Comparison of ENCODE assay signal across 21 cellular contexts in genomic region chr9:84493284-84493947, GRCh38.
A peak's percentile ranks its signal among the peaks of the same experiment; 100 is the strongest.
DNase-seq lines count a peak whose midpoint lies in the region; ATAC-seq and TF ChIP-seq lines count a peak whose summit lies in the region.
"Had no signal": no experiment of that assay in that cellular context is flagged by ENCODE, and none has a peak within 500 bp of the region (broad histone marks: within the 10 kb centered on the region; RNA-seq: fewer than 3 reads in every experiment).

No MANE protein-coding gene starts in this region.

- H3K36me3 ChIP-seq in endodermal cell (ENCODE audit: control insufficient read depth, insufficient read depth, low read length) = no peaks in the 10 kb centered on the region
- H3K36me3 ChIP-seq: breast epithelium, stomach, upper lobe of left lung had no signal

- peaks cover 4% of the 10 kb centered on the region for H3K4me1 ChIP-seq in endodermal cell (ENCODE audit: control insufficient read depth, insufficient read depth, low read length)
- H3K4me1 ChIP-seq: breast epithelium, stomach, upper lobe of left lung had no signal

- H3K36me3 Mint-ChIP-seq in endodermal cell (ENCODE audit: low read depth) = no peaks in the 10 kb centered on the region
- no peaks in the 10 kb centered on the region for H3K36me3 Mint-ChIP-seq in stimulated activated effector memory CD8-positive, alpha-beta T cell treated with anti-CD3 and anti-CD28 coated beads, Interleukin-12 subunit alpha, Interleukin-12 subunit beta, amount 100 ng/mL, for 72 hours
- H3K36me3 Mint-ChIP-seq: CD14-positive monocyte had no signal

- TF ChIP-seq CTCF in endodermal cell (conservative IDR thresholded peaks at IDR 0.05) = peak; percentile 54

- no peak overlapping the region for H3K27ac Mint-ChIP-seq in endodermal cell
- H3K27ac Mint-ChIP-seq in stimulated activated effector memory CD8-positive, alpha-beta T cell treated with anti-CD3 and anti-CD28 coated beads, Interleukin-12 subunit alpha, Interleukin-12 subunit beta, amount 100 ng/mL, for 72 hours = no peak overlapping the region
- H3K27ac Mint-ChIP-seq: activated B cell treated with CpG ODN at 0.5 μM for 24 hours; activated CD8-positive, alpha-beta T cell treated with anti-CD3 and anti-CD28 coated beads, Interleukin-2, amount 10 ng/mL, durations not matched to agents 7 days and 5 days; T-helper 1 cell treated with Interleukin-12 subunit alpha and Interleukin-12 subunit beta and Interleukin-4 antibody, amounts not matched to agents 30 μg/mL and 1 μg/mL, for 36 hours had no signal

- no peak overlapping the region for H3K27ac ChIP-seq in endodermal cell (ENCODE audit: low read depth, low read length)
- H3K27ac ChIP-seq: dorsolateral prefrontal cortex, stomach, upper lobe of left lung had no signal

- DNase-seq in NCI-H748 (lab: John Stamatoyannopoulos, UW; ENCODE audit: unreplicated experiment) = peak; percentile 51
- no peak for DNase-seq in NCI-H748 treated with DMSO at 0.1 percent for 48 hours (lab: John Stamatoyannopoulos, UW)
- DNase-seq in NCI-H510A (lab: John Stamatoyannopoulos, UW) = peak; percentile 76
- peak; percentile 64 for DNase-seq in endodermal cell
- DNase-seq in stimulated activated effector memory CD8-positive, alpha-beta T cell treated with anti-CD3 and anti-CD28 coated beads, Interleukin-12 subunit alpha, Interleukin-12 subunit beta, amount 100 ng/mL, for 72 hours (ENCODE audit: low spot score in 2 of 2) = no peak
- no peak for DNase-seq in activated naive CD4-positive, alpha-beta T cell (lab: John Stamatoyannopoulos, UW)
- DNase-seq: activated B cell treated with CpG ODN at 0.5 μM for 24 hours; activated CD8-positive, alpha-beta T cell treated with anti-CD3 and anti-CD28 coated beads, Interleukin-2, amount 10 ng/mL, durations not matched to agents 7 days and 5 days; dorsolateral prefrontal cortex; head of caudate nucleus; mesenchymal stem cell; MM.1S; stomach; upper lobe of left lung had no signal

- 81 to 92% methylated on average over 4 to 6 of the region's 6 CpGs for WGBS in endodermal cell (ENCODE audit: insufficient coverage in 1 of 2, insufficient read length in 1 of 2), 2 experiments

- H3K9me3 ChIP-seq in endodermal cell (ENCODE audit: control insufficient read depth, low read length) = no peaks in the 10 kb centered on the region
- H3K9me3 ChIP-seq: breast epithelium, stomach, upper lobe of left lung had no signal

- H3K4me1 Mint-ChIP-seq in endodermal cell = peaks cover 5% of the 10 kb centered on the region
- H3K4me1 Mint-ChIP-seq in stimulated activated effector memory CD8-positive, alpha-beta T cell treated with anti-CD3 and anti-CD28 coated beads, Interleukin-12 subunit alpha, Interleukin-12 subunit beta, amount 100 ng/mL, for 72 hours = no peaks in the 10 kb centered on the region
- H3K4me1 Mint-ChIP-seq: activated B cell treated with CpG ODN at 0.5 μM for 24 hours, CD14-positive monocyte, neural crest cell had no signal

- no peaks in the 10 kb centered on the region for H3K27me3 Mint-ChIP-seq in endodermal cell (ENCODE audit: insufficient read depth)
- H3K27me3 Mint-ChIP-seq: activated B cell treated with CpG ODN at 0.5 μM for 24 hours had no signal

- H3K9ac ChIP-seq in endodermal cell (ENCODE audit: extremely low read depth, low read length, poor library complexity, severe bottlenecking) = no peak overlapping the region

- no peaks in the 10 kb centered on the region for H3K9me3 Mint-ChIP-seq in endodermal cell
- H3K9me3 Mint-ChIP-seq in stimulated activated effector memory CD8-positive, alpha-beta T cell treated with anti-CD3 and anti-CD28 coated beads, Interleukin-12 subunit alpha, Interleukin-12 subunit beta, amount 100 ng/mL, for 72 hours = peaks cover 3% of the 10 kb centered on the region
- H3K9me3 Mint-ChIP-seq: activated B cell treated with CpG ODN at 0.5 μM for 24 hours; T-helper 1 cell treated with Interleukin-12 subunit alpha and Interleukin-12 subunit beta and Interleukin-4 antibody, amounts not matched to agents 30 μg/mL and 1 μg/mL, for 36 hours had no signal

- H3K4me3 ChIP-seq in endodermal cell (ENCODE audit: low read length) = no peak overlapping the region
- H3K4me3 ChIP-seq: breast epithelium, dorsolateral prefrontal cortex, stomach, upper lobe of left lung had no signal

- peak; percentile 26 for ATAC-seq in stimulated activated effector memory CD8-positive, alpha-beta T cell treated with anti-CD3 and anti-CD28 coated beads, Interleukin-12 subunit alpha, Interleukin-12 subunit beta, amount 100 ng/mL, for 72 hours
- ATAC-seq in GM18870 (IDR thresholded peaks at IDR 0.05; ENCODE audit: unreplicated experiment) = no peak
- no peak for ATAC-seq in GM19463 (IDR thresholded peaks at IDR 0.05; ENCODE audit: unreplicated experiment)
- ATAC-seq: activated CD8-positive, alpha-beta T cell treated with anti-CD3 and anti-CD28 coated beads, Interleukin-2, amount 10 ng/mL, durations not matched to agents 7 days and 5 days; Right ventricle myocardium inferior had no signal

- H3K4me3 Mint-ChIP-seq in endodermal cell = no peak overlapping the region
- no peak overlapping the region for H3K4me3 Mint-ChIP-seq in stimulated activated effector memory CD8-positive, alpha-beta T cell treated with anti-CD3 and anti-CD28 coated beads, Interleukin-12 subunit alpha, Interleukin-12 subunit beta, amount 100 ng/mL, for 72 hours
- H3K4me3 Mint-ChIP-seq: activated B cell treated with CpG ODN at 0.5 μM for 24 hours; activated CD8-positive, alpha-beta T cell treated with anti-CD3 and anti-CD28 coated beads, Interleukin-2, amount 10 ng/mL, durations not matched to agents 7 days and 5 days; CD14-positive monocyte; neural crest cell; T-helper 1 cell treated with Interleukin-12 subunit alpha and Interleukin-12 subunit beta and Interleukin-4 antibody, amounts not matched to agents 30 μg/mL and 1 μg/mL, for 36 hours had no signal

- H3K27me3 ChIP-seq in endodermal cell (ENCODE audit: control insufficient read depth, insufficient read depth, low read length, poor library complexity, severe bottlenecking) = no peaks in the 10 kb centered on the region
- H3K27me3 ChIP-seq: breast epithelium, stomach, upper lobe of left lung had no signal

Comparison
In these comparisons a context has a peak if more than half of its experiments do, and no peak if none do; other contexts are left out.
1. DNase-seq: peak in NCI-H748 (single experiment), NCI-H510A (single experiment) and endodermal cell (single experiment); none in NCI-H748 treated with DMSO at 0.1 percent for 48 hours (single experiment), stimulated activated effector memory CD8-positive, alpha-beta T cell treated with anti-CD3 and anti-CD28 coated beads, Interleukin-12 subunit alpha, Interleukin-12 subunit beta, amount 100 ng/mL, for 72 hours (0 of 2) and activated naive CD4-positive, alpha-beta T cell (0 of 4).